Comparison of ENCODE assay signal across 10 cellular contexts in genomic region chr1:54219688-54220003, GRCh38. TPM values are rescaled to one million over a fixed set of nuclear protein-coding genes. Genes with fewer than 3 reads are reported as not detected.
DNase-seq lines count a peak whose midpoint lies in the region; ATAC-seq and TF ChIP-seq lines count a peak whose summit lies in the region.
"Had no signal": no experiment of that assay in that cellular context is flagged by ENCODE, and none has a peak within 500 bp of the region (broad histone marks: within the 10 kb centered on the region; RNA-seq: fewer than 3 reads in every experiment).

No MANE protein-coding gene starts in this region.

- POLR2A ChIA-PET in HEK293T (lab: Yijun Ruan, JAX) = interaction anchor here (1.3 kb wide), 1 partner anchor 20 kb away, joined by 6 read pairs; the partner anchor contains the start of genes CYB5RL and MRPL37

- H3K27ac Mint-ChIP-seq in GM23338 (peak overlapping the region; percentile 63; the same call in 1 of the 2 replicates), endodermal cell (peak overlapping the region; percentile 88)
- H3K27ac Mint-ChIP-seq: progenitor cell of endocrine pancreas had no signal

- H3K27me3 ChIP-seq in ACC112 (ENCODE audit: insufficient read depth, low read length) = no peaks in the 10 kb centered on the region
- H3K27me3 ChIP-seq in GM23338 (ENCODE audit: insufficient read depth) = no peaks in the 10 kb centered on the region
- no peaks in the 10 kb centered on the region for H3K27me3 ChIP-seq in endodermal cell (ENCODE audit: control insufficient read depth, insufficient read depth, low read length, poor library complexity, severe bottlenecking)
- H3K27me3 ChIP-seq in ovary = no peaks in the 10 kb centered on the region
- no peaks in the 10 kb centered on the region for H3K27me3 ChIP-seq in HAP-1 (ENCODE audit: low read depth)

- H3K9me3 Mint-ChIP-seq in GM23338 (no peaks in the 10 kb centered on the region), endodermal cell (no peaks in the 10 kb centered on the region)

- no peaks in the 10 kb centered on the region for H3K79me2 ChIP-seq in ACC112 (ENCODE audit: control insufficient read depth, insufficient read depth, low read length, unreplicated experiment)
- no peaks in the 10 kb centered on the region for H3K79me2 ChIP-seq in GM23338 (replicated peaks; ENCODE audit: insufficient read depth)

- H2AFZ ChIP-seq in ACC112 (ENCODE audit: low read length, unreplicated experiment) (peak overlapping the region; percentile 4), GM23338 (no peak overlapping the region)

- H3K9ac ChIP-seq in endodermal cell (ENCODE audit: extremely low read depth, low read length, poor library complexity, severe bottlenecking) = no peak overlapping the region

- intact Hi-C loops in ovary (cut with DNase I) = loop anchor here in 1 of 4 donors (10.0 kb wide), 1 partner anchor 275 kb away; no protein-coding TSS in a partner anchor

- H3K4me3 Mint-ChIP-seq in GM23338 (no peak overlapping the region), endodermal cell (no peak overlapping the region)

- peak overlapping the region; percentile 26; the same call in 1 of the 2 replicates for H3K4me3 ChIP-seq in ACC112 (ENCODE audit: low read depth, low read length)
- no peak overlapping the region for H3K4me3 ChIP-seq in GM23338
- no peak overlapping the region for H3K4me3 ChIP-seq in endodermal cell (ENCODE audit: low read length)
- no peak overlapping the region for H3K4me3 ChIP-seq in ovary
- H3K4me3 ChIP-seq in HAP-1 = no peak overlapping the region

- peaks cover 29% of the 10 kb centered on the region for H3K4me1 Mint-ChIP-seq in GM23338
- H3K4me1 Mint-ChIP-seq in endodermal cell = peaks cover 26% of the 10 kb centered on the region

- H3K36me3 ChIP-seq in ACC112 (ENCODE audit: insufficient read depth, low read length) (peaks cover 27% of the 10 kb centered on the region), GM23338 (ENCODE audit: insufficient read depth) (peaks cover 12% of the 10 kb centered on the region; the same call in 1 of the 2 replicates), endodermal cell (ENCODE audit: control insufficient read depth, insufficient read depth, low read length) (peaks cover 50% of the 10 kb centered on the region), ovary (no peaks in the 10 kb centered on the region), HAP-1 (replicated peaks) (peaks cover 46% of the 10 kb centered on the region)

- peaks cover 19% of the 10 kb centered on the region for H4K20me1 ChIP-seq in GM23338 (replicated peaks; ENCODE audit: insufficient read depth)

- DNase-seq in GM23338 (ENCODE audit: low spot score) (no peak), endodermal cell (no peak), ovary (no peak), HEK293T (ENCODE audit: extremely low spot score) (no peak), HuH-7.5 (ENCODE audit: low spot score) (no peak), HAP-1 (ENCODE audit: low spot score in 2 of 2) (no peak)
- DNase-seq: Calu3 had no signal

- H3K9me2 ChIP-seq in GM23338 (ENCODE audit: insufficient read depth) = no peaks in the 10 kb centered on the region

- ATAC-seq in GM23338 (no peak), GM18867 (IDR thresholded peaks at IDR 0.05; ENCODE audit: unreplicated experiment) (no peak)

- TF ChIP-seq CTCF in GM23338 (conservative IDR thresholded peaks at IDR 0.05; ENCODE audit: low read depth in 2 of 2) (no peak), endodermal cell (conservative IDR thresholded peaks at IDR 0.05) (no peak), ovary (IDR thresholded peaks at IDR 0.05) (no peak)

- TF ChIP-seq POLR2A in ovary (IDR thresholded peaks at IDR 0.05) = no peak

- in situ Hi-C loops in HAP-1 (cut with MboI; ENCODE audit: low sequenced_read_pairs) = no loop called here

- H3K9me3 ChIP-seq in endodermal cell (ENCODE audit: control insufficient read depth, low read length) (no peaks in the 10 kb centered on the region), ovary (no peaks in the 10 kb centered on the region), HAP-1 (no peaks in the 10 kb centered on the region)

- WGBS in endodermal cell (ENCODE audit: insufficient coverage in 1 of 2, insufficient read length in 1 of 2), 2 experiments = 89 to 100% methylated on average over 1 to 3 of the region's 3 CpGs
- WGBS in ovary, 3 donors = 2 to 26% (median 10%) methylated on average over 3 of the region's 3 CpGs

- TF ChIP-seq EP300 in ovary (IDR thresholded peaks at IDR 0.05) = no peak

- H3K4me2 ChIP-seq in GM23338 = no peak overlapping the region

- peaks cover 42% of the 10 kb centered on the region for H3K36me3 Mint-ChIP-seq in GM23338 (ENCODE audit: low read depth)
- H3K36me3 Mint-ChIP-seq in endodermal cell (ENCODE audit: low read depth) = peaks cover 42% of the 10 kb centered on the region

- H3K27me3 Mint-ChIP-seq in GM23338 (ENCODE audit: insufficient read depth, low read depth, poor library complexity) (peaks cover 13% of the 10 kb centered on the region), endodermal cell (ENCODE audit: insufficient read depth) (no peaks in the 10 kb centered on the region)
- H3K27me3 Mint-ChIP-seq: progenitor cell of endocrine pancreas had no signal

- no peaks in the 10 kb centered on the region for H3F3A ChIP-seq in GM23338 (replicated peaks; ENCODE audit: low read depth)

- CTCF ChIA-PET in HEK293T (lab: Yijun Ruan, JAX) = no interaction called here

- H3K4me1 ChIP-seq in ACC112 (ENCODE audit: control insufficient read depth, insufficient read depth, low read length, unreplicated experiment) = peaks cover 30% of the 10 kb centered on the region
- no peaks in the 10 kb centered on the region for H3K4me1 ChIP-seq in GM23338 (ENCODE audit: insufficient read depth)
- H3K4me1 ChIP-seq in endodermal cell (ENCODE audit: control insufficient read depth, insufficient read depth, low read length) = peaks cover 2% of the 10 kb centered on the region
- peaks cover 14% of the 10 kb centered on the region for H3K4me1 ChIP-seq in ovary (ENCODE audit: insufficient read depth)
- H3K4me1 ChIP-seq in HAP-1 = no peaks in the 10 kb centered on the region

- H3K27ac ChIP-seq in ACC112 (ENCODE audit: low read depth, low read length) = peak overlapping the region; percentile 85
- peak overlapping the region; percentile 19; the same call in 1 of the 2 replicates for H3K27ac ChIP-seq in GM23338 (ENCODE audit: low read depth)
- no peak overlapping the region for H3K27ac ChIP-seq in endodermal cell (ENCODE audit: low read depth, low read length)
- H3K27ac ChIP-seq in ovary = peak overlapping the region; percentile 45 to 59

TF ChIP-seq in GM23338, 12 proteins besides CTCF, POLR2A, EP300 and RAD21 (continues in another document):
- TF ChIP-seq ETS1 (IDR thresholded peaks at IDR 0.05) = no peak

TF ChIP-seq in HEK293T, 16 proteins besides CTCF, POLR2A, EP300 and RAD21:
- TF ChIP-seq LEF1 (IDR thresholded peaks at IDR 0.05; ENCODE audit: borderline replicate concordance) (no peak), ZNF384 (IDR thresholded peaks at IDR 0.05) (no peak)

RNA-seq across cellular contexts. Expression of gene MRPL37, which starts 19.7 kb away (rescaled TPM):
- total RNA-seq in GM23338 (2014; rRNA removed; shearing (Covaris generic)) = 121 and 155 TPM in 2 replicates
- polyA plus RNA-seq in GM23338 (2016; fragmentation: Nextera tagmentation; extraction: Ambion mirVana) (130 and 131 TPM in 2 replicates), ovary (10 to 100 TPM; 43.3 to 86.6 TPM)
- total RNA-seq in endodermal cell (10 to 100 TPM; 84.5 to 95.8 TPM), ovary (10 to 100 TPM; 36.2 to 60.1 (median 47.9) TPM)
- 87.1 TPM for polyA plus RNA-seq in endodermal cell (2013, experiment 1 of 2)
- 77.1 TPM for polyA plus RNA-seq in endodermal cell (2013, experiment 2 of 2)

RNA-seq across cellular contexts. Expression of gene CYB5RL, which starts 19.8 kb away (rescaled TPM):
- 8.4 and 11.5 TPM in 2 replicates for total RNA-seq in GM23338 (2014; rRNA removed; shearing (Covaris generic))
- polyA plus RNA-seq in GM23338 (2016; fragmentation: Nextera tagmentation; extraction: Ambion mirVana) (5.9 and 6.4 TPM in 2 replicates), ovary (1 to 10 TPM; 3.2 to 7.5 TPM)
- total RNA-seq in endodermal cell (10 to 100 TPM in 1 of 2 donors, 1 to 10 TPM in 1; 8.2 to 11.0 TPM), ovary (1 to 10 TPM; 2.3 to 9.6 (median 7.4) TPM)
- polyA plus RNA-seq in endodermal cell (2013, experiment 1 of 2) = 13.3 TPM
- 12.0 TPM for polyA plus RNA-seq in endodermal cell (2013, experiment 2 of 2)
